ENCODE assay signal across 1 cellular context in genomic region chr6:7974553-7974931, GRCh38.
TF ChIP-seq lines count a peak whose summit lies in the region.

No MANE protein-coding gene starts in this region.

TF ChIP-seq in HCT116, 20 proteins besides CTCF, POLR2A, EP300 and RAD21:
- TF ChIP-seq, protein P1, sequence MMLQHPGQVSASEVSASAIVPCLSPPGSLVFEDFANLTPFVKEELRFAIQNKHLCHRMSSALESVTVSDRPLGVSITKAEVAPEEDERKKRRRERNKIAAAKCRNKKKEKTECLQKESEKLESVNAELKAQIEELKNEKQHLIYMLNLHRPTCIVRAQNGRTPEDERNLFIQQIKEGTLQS (IDR thresholded peaks at IDR 0.05): no peak
- TF ChIP-seq EZH2 (IDR thresholded peaks at IDR 0.05) (no peak), JUND (IDR thresholded peaks at IDR 0.05) (no peak), YY1 (IDR thresholded peaks at IDR 0.05; ENCODE audit: extremely low read depth, insufficient replicate concordance, low read depth, low read length) (no peak), EGR1 (IDR thresholded peaks at IDR 0.05; ENCODE audit: low read depth) (no peak), FOSL1 (IDR thresholded peaks at IDR 0.05; ENCODE audit: low read depth) (no peak), ZNF274 (IDR thresholded peaks at IDR 0.05; ENCODE audit: low read depth, low read length) (no peak), CBX3 (IDR thresholded peaks at IDR 0.05; ENCODE audit: low read depth) (no peak), REST (IDR thresholded peaks at IDR 0.05; ENCODE audit: low read depth) (no peak), POLR2AphosphoS5 (IDR thresholded peaks at IDR 0.05; ENCODE audit: low read depth, low read length) (no peak), SP1 (IDR thresholded peaks at IDR 0.05; ENCODE audit: low read depth) (no peak), SRF (IDR thresholded peaks at IDR 0.05; ENCODE audit: low read depth) (no peak)
- TF ChIP-seq, protein P2, sequence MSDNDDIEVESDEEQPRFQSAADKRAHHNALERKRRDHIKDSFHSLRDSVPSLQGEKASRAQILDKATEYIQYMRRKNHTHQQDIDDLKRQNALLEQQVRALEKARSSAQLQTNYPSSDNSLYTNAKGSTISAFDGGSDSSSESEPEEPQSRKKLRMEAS (IDR thresholded peaks at IDR 0.05): no peak
